Comparison of ENCODE assay signal across 21 cellular contexts in genomic region chr17:67069591-67070136, GRCh38. TPM values are rescaled to one million over a fixed set of nuclear protein-coding genes. Genes with fewer than 3 reads are reported as not detected.
DNase-seq lines count a peak whose midpoint lies in the region; FAIRE-seq and TF ChIP-seq lines count a peak whose summit lies in the region.
"Had no signal": no experiment of that assay in that cellular context is flagged by ENCODE, and none has a peak within 500 bp of the region (broad histone marks: within the 10 kb centered on the region; RNA-seq: fewer than 3 reads in every experiment).

No MANE protein-coding gene starts in this region.

- H3K4me1 Mint-ChIP-seq in type B pancreatic cell (ENCODE audit: unreplicated experiment): peaks cover 7% of the 10 kb centered on the region

- DNase-seq in HEK293T (ENCODE audit: extremely low spot score) (no peak), NCI-H2227 (lab: John Stamatoyannopoulos, UW; ENCODE audit: unreplicated experiment) (peak; percentile 58), type B pancreatic cell (ENCODE audit: extremely low spot score, unreplicated experiment) (no peak)
- no peak for DNase-seq in activated naive CD4-positive, alpha-beta T cell treated with Interleukin-2 at 50 U/mL for 16 hours
- no peak for DNase-seq in stimulated activated CD4-positive, alpha-beta T cell treated with anti-CD3 and anti-CD28 coated beads, Interleukin-4, amount 100 ng/mL, for 1 hour
- DNase-seq: ACHN; C1 segment of cervical spinal cord; Calu3; CD4-positive, alpha-beta memory T cell; COR-L47; DMS53; GF-D8; GM23248; H7; HCEC 1CT had no signal

- TF ChIP-seq CTCF in type B pancreatic cell (conservative IDR thresholded peaks at IDR 0.05): no peak

- no peaks in the 10 kb centered on the region for H3K9me3 Mint-ChIP-seq in type B pancreatic cell

- no peaks in the 10 kb centered on the region for H3K36me3 Mint-ChIP-seq in type B pancreatic cell

- POLR2A ChIA-PET in HEK293T (lab: Yijun Ruan, JAX): no interaction called here

- H3K27ac Mint-ChIP-seq in type B pancreatic cell: no peak overlapping the region

- no peaks in the 10 kb centered on the region for H3K27me3 Mint-ChIP-seq in type B pancreatic cell
- H3K27me3 Mint-ChIP-seq: CD4-positive, alpha-beta memory T cell had no signal

- no peak overlapping the region for H3K4me3 Mint-ChIP-seq in type B pancreatic cell
- H3K4me3 Mint-ChIP-seq: CD4-positive, alpha-beta memory T cell had no signal

- CTCF ChIA-PET in HEK293T (lab: Yijun Ruan, JAX): interaction anchor here (0.6 kb wide), 1 partner anchor 903 kb away, joined by 3 read pairs; no protein-coding TSS in a partner anchor

- peak; percentile 45 for FAIRE-seq in islet of Langerhans (lab: Jason Lieb, UNC)
- FAIRE-seq: GM12891, H1 had no signal

TF ChIP-seq in HEK293T, 16 proteins besides CTCF, POLR2A, EP300 and RAD21:
- peak; percentile 43; the same call in 1 of the 2 replicates for TF ChIP-seq ZNF384 (IDR thresholded peaks at IDR 0.05)
- TF ChIP-seq ELF4 (IDR thresholded peaks at IDR 0.05): no peak
- TF ChIP-seq FOXA1 (IDR thresholded peaks at IDR 0.05): no peak
- TF ChIP-seq LEF1 (IDR thresholded peaks at IDR 0.05; ENCODE audit: borderline replicate concordance): no peak
- no peak for TF ChIP-seq SUZ12 (IDR thresholded peaks at IDR 0.05)
- no peak for TF ChIP-seq ARNT (IDR thresholded peaks at IDR 0.05)

RNA-seq across cellular contexts. Expression of gene CACNG1, which starts 25.3 kb away (rescaled TPM):
- total RNA-seq in type B pancreatic cell (ENCODE audit: low replicate concordance): 0.24 and 0.29 TPM in 2 replicates
- total RNA-seq: A172; Calu3; CD4-positive, alpha-beta memory T cell; Daoy; G401; GM23248; H1; H7 had no signal
